In genomic region chr14:89767861-89768268, GRCh38 we compare ENCODE assay signal across 1 cellular context.
TF ChIP-seq lines count a peak whose summit lies in the region.

No MANE protein-coding gene starts in this region.

TF ChIP-seq in HepG2, 621 proteins besides CTCF, POLR2A, EP300 and RAD21 (continued from another document):
- TF ChIP-seq ZBTB40 (IDR thresholded peaks at IDR 0.05) = peak; percentile 64
- TF ChIP-seq ZBTB40 (CRISPR knock-in tag; IDR thresholded peaks at IDR 0.05) = peak; percentile 97
- TF ChIP-seq KAT8 (CRISPR knock-in tag; IDR thresholded peaks at IDR 0.05) = peak; percentile 28; the same call in 1 of the 2 replicates
- TF ChIP-seq ZNF451 (CRISPR knock-in tag; IDR thresholded peaks at IDR 0.05) = no peak
- TF ChIP-seq POGK (CRISPR knock-in tag; conservative IDR thresholded peaks at IDR 0.05) = no peak
- no peak for TF ChIP-seq ZNF530 (CRISPR knock-in tag; IDR thresholded peaks at IDR 0.05; ENCODE audit: low read depth)
- TF ChIP-seq LCORL (IDR thresholded peaks at IDR 0.05) = no peak
- peak; percentile 42; the same call in 1 of the 2 replicates for TF ChIP-seq LCORL (CRISPR knock-in tag; IDR thresholded peaks at IDR 0.05)
- TF ChIP-seq TGIF2 (CRISPR knock-in tag; IDR thresholded peaks at IDR 0.05) = 0 out of 2 replicates have a peak, but pooled peaks have one; percentile 27
- TF ChIP-seq HMGXB4 (CRISPR knock-in tag; IDR thresholded peaks at IDR 0.05; ENCODE audit: borderline replicate concordance in 1 of 2, low read depth in 1 of 2) = 0 out of 4 replicates have a peak, but pooled peaks of 1 of the 2 experiments have one; percentile 21
- no peak for TF ChIP-seq FOXK2 (IDR thresholded peaks at IDR 0.05)
- TF ChIP-seq ZKSCAN5 (CRISPR knock-in tag; IDR thresholded peaks at IDR 0.05) = no peak
- TF ChIP-seq KAT2B (IDR thresholded peaks at IDR 0.05; ENCODE audit: borderline replicate concordance, low read depth, low read length) = no peak
- TF ChIP-seq CCDC6 (CRISPR knock-in tag; IDR thresholded peaks at IDR 0.05) = no peak
TF ChIP-seq in HepG2: peak in this region for 11.
